8 cellular contexts compared by ENCODE assay signal in the genomic region with DNA sequence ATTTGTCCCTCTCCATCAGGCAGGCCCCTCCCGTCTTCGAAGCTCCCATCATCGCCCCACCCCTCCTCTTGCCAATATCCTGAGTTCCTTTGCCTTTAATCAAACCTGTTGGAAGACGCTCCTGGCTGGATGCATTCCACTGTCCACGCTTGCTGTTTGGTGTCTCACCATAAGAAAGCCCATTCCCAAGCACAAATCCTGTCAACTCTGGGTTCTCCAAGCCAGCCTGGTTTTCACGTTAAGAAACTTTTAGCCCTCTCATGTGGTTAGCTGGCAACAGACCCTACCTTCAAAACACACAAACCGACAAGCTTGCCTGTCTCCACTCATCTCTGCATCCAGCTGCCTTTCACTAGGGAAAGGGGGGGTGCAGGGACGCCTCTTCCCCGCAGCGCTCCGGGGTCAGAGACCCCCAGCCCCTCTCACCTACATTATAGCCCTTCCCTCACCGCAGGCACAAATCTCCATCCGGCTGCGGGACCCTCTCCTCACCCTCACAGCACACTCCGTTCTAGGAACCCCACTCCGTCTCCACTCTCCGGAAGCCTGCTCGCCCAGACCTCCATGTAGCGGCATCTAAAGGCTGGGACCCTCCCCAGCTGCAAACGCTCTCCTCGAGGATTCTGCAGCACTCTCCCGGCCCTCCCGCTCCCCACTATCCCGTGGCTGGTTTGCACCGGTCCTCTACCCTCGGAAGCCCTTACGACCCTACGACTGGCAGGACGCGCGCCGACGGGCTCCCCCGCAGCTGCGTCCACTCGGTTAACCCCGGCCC. TPM values are rescaled to one million over a fixed set of nuclear protein-coding genes. Genes with fewer than 3 reads are reported as not detected.
DNase-seq lines count a peak whose midpoint lies in the region; ATAC-seq and TF ChIP-seq lines count a peak whose summit lies in the region.

No MANE protein-coding gene starts in this region.

- no peaks in the 10 kb centered on the region for H3K27me3 ChIP-seq in liver (ENCODE audit: control insufficient read depth in 4 of 4, insufficient read depth in 4 of 4, low read length in 3 of 4)
- H3K27me3 ChIP-seq in transverse colon: no peaks in the 10 kb centered on the region

- peak overlapping the region; percentile 46 to 50 for H3K9ac ChIP-seq in liver (ENCODE audit: low read depth in 1 of 2, low read length in 2 of 2)

- H3K36me3 Mint-ChIP-seq in IgD-negative memory B cell (no peaks in the 10 kb centered on the region), MCF 10A (ENCODE audit: insufficient read depth, unreplicated experiment) (no peaks in the 10 kb centered on the region)

- in situ Hi-C loops in transverse colon (cut with MboI; ENCODE audit: low pct_ligation_motif_present in 1 of 4, low pct_unique_long_range_greater_than_20kb in 1 of 4, low sequenced_read_pairs in 3 of 4): no loop called here

- CTCF ChIA-PET in MCF 10A (lab: Yijun Ruan, JAX): interaction anchor here (0.6 to 5.9 kb wide), 8 partner anchors 13 to 611 kb away, joined by 3 to 39 read pairs (median 6); a partner anchor contains a TSS

- no peak for ATAC-seq in HG02588 (IDR thresholded peaks at IDR 0.05; ENCODE audit: unreplicated experiment)

- H3K4me1 ChIP-seq in liver (ENCODE audit: control insufficient read depth in 4 of 4, insufficient read depth in 4 of 4, low read length in 3 of 4): peaks cover 2 to 30% (median 20%) of the 10 kb centered on the region in 4 donors
- peaks cover 25 to 45% (median 35%) of the 10 kb centered on the region in 4 donors for H3K4me1 ChIP-seq in transverse colon

- POLR2A ChIA-PET in MCF 10A (lab: Yijun Ruan, JAX): interaction anchor here (0.7 to 2.2 kb wide), 8 partner anchors 9 to 182 kb away, joined by 3 to 8 read pairs (median 5); no protein-coding TSS in a partner anchor

- no peak for TF ChIP-seq POLR2A in transverse colon (IDR thresholded peaks at IDR 0.05)

- H3K4me1 Mint-ChIP-seq in IgD-negative memory B cell (peaks cover 32 to 59% (median 51%) of the 10 kb centered on the region in 3 donors), MCF 10A (ENCODE audit: insufficient read depth, unreplicated experiment) (peaks cover 37% of the 10 kb centered on the region)

- TF ChIP-seq CTCF in MCF 10A (IDR thresholded peaks at IDR 0.05; ENCODE audit: unreplicated experiment) (no peak), liver (IDR thresholded peaks at IDR 0.05; ENCODE audit: low read depth, low read length, missing input control) (no peak), transverse colon (IDR thresholded peaks at IDR 0.05) (no peak)

- BruUV-seq in MCF 10A (replicated peaks; lab: Mats Ljungman, UMichigan): no TSS peak

- WGBS in liver: 4% methylated on average over 37 of the region's 37 CpGs
- 11% methylated on average over 25 of the region's 37 CpGs; no CpG with 5 or more reads in 1 of the 2 donors for WGBS in transverse colon (ENCODE audit: low coverage in 1 of 2), 2 donors

- peak overlapping the region; percentile 55 to 87 (median 81) for H3K4me3 ChIP-seq in liver (ENCODE audit: low read depth in 1 of 3, low read length in 3 of 3)
- peak overlapping the region; percentile 73 to 95 (median 90) for H3K4me3 ChIP-seq in transverse colon

- H3K27me3 Mint-ChIP-seq in IgD-negative memory B cell: peaks cover 2% of the 10 kb centered on the region
- H3K27me3 Mint-ChIP-seq in MCF 10A (ENCODE audit: insufficient read depth, unreplicated experiment): no peaks in the 10 kb centered on the region

- peak; percentile 56 for DNase-seq in ELR (ENCODE audit: low read depth)
- DNase-seq in MCF 10A (ENCODE audit: unreplicated experiment): no peak
- DNase-seq in transverse colon: no peak
- no peak for DNase-seq in amniotic stem cell (lab: John Stamatoyannopoulos, UW)
- no peak for DNase-seq in NCI-H1930 (lab: John Stamatoyannopoulos, UW)

- H3K27ac Mint-ChIP-seq in IgD-negative memory B cell: peak overlapping the region; percentile 18 to 90 (median 69)
- H3K27ac Mint-ChIP-seq in MCF 10A (ENCODE audit: low read depth, unreplicated experiment): peak overlapping the region; percentile 94

- H3K4me3 Mint-ChIP-seq in IgD-negative memory B cell (peak overlapping the region; percentile 83 to 89 (median 87)), MCF 10A (ENCODE audit: unreplicated experiment) (peak overlapping the region; percentile 94)

- H3K9me3 Mint-ChIP-seq in IgD-negative memory B cell (no peaks in the 10 kb centered on the region), MCF 10A (ENCODE audit: unreplicated experiment) (no peaks in the 10 kb centered on the region)

- H3K27ac ChIP-seq in liver (ENCODE audit: low read depth in 1 of 2, low read length in 2 of 2) (peak overlapping the region; percentile 82 to 91), transverse colon (peak overlapping the region; percentile 96 to 99 (median 97))

- intact Hi-C loops in MCF 10A (cut with micrococcal nuclease) (loop anchor here (2.0 kb wide), 1 partner anchor 74 kb away; no protein-coding TSS in a partner anchor), transverse colon (cut with DNase I; ENCODE audit: low total_unique reads) (loop anchor here (5.0 to 10.0 kb wide), 2 partner anchors 81 to 278 kb away; a partner anchor contains a TSS)

- H3K36me3 ChIP-seq in liver (ENCODE audit: control insufficient read depth in 4 of 4, insufficient read depth in 3 of 4, low read depth in 1 of 4, low read length in 3 of 4) (peaks cover 0 to 4% (median 0%) of the 10 kb centered on the region in 4 donors), transverse colon (no peaks in the 10 kb centered on the region)

- no peak for TF ChIP-seq EP300 in transverse colon (IDR thresholded peaks at IDR 0.05; ENCODE audit: low read depth)

- TF ChIP-seq RAD21 in liver (IDR thresholded peaks at IDR 0.05): no peak

- H3K9me3 ChIP-seq in liver (ENCODE audit: control insufficient read depth in 4 of 4, low read length in 3 of 4) (no peaks in the 10 kb centered on the region), transverse colon (no peaks in the 10 kb centered on the region)

TF ChIP-seq in liver, 16 proteins besides CTCF, POLR2A, EP300 and RAD21 (continues in another document):
- no peak for TF ChIP-seq GABPA (IDR thresholded peaks at IDR 0.05 in 1 of 2, conservative IDR thresholded peaks at IDR 0.05 in 1 of 2)
- TF ChIP-seq YY1 (IDR thresholded peaks at IDR 0.05): no peak
- TF ChIP-seq NR2F2 (IDR thresholded peaks at IDR 0.05): no peak
- TF ChIP-seq, protein P1, sequence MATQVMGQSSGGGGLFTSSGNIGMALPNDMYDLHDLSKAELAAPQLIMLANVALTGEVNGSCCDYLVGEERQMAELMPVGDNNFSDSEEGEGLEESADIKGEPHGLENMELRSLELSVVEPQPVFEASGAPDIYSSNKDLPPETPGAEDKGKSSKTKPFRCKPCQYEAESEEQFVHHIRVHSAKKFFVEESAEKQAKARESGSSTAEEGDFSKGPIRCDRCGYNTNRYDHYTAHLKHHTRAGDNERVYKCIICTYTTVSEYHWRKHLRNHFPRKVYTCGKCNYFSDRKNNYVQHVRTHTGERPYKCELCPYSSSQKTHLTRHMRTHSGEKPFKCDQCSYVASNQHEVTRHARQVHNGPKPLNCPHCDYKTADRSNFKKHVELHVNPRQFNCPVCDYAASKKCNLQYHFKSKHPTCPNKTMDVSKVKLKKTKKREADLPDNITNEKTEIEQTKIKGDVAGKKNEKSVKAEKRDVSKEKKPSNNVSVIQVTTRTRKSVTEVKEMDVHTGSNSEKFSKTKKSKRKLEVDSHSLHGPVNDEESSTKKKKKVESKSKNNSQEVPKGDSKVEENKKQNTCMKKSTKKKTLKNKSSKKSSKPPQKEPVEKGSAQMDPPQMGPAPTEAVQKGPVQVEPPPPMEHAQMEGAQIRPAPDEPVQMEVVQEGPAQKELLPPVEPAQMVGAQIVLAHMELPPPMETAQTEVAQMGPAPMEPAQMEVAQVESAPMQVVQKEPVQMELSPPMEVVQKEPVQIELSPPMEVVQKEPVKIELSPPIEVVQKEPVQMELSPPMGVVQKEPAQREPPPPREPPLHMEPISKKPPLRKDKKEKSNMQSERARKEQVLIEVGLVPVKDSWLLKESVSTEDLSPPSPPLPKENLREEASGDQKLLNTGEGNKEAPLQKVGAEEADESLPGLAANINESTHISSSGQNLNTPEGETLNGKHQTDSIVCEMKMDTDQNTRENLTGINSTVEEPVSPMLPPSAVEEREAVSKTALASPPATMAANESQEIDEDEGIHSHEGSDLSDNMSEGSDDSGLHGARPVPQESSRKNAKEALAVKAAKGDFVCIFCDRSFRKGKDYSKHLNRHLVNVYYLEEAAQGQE (IDR thresholded peaks at IDR 0.05): no peak
- TF ChIP-seq, protein P2, sequence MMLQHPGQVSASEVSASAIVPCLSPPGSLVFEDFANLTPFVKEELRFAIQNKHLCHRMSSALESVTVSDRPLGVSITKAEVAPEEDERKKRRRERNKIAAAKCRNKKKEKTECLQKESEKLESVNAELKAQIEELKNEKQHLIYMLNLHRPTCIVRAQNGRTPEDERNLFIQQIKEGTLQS (IDR thresholded peaks at IDR 0.05): no peak
- TF ChIP-seq RXRA (IDR thresholded peaks at IDR 0.05): no peak
- TF ChIP-seq SP1 (IDR thresholded peaks at IDR 0.05): no peak
- TF ChIP-seq HNF4A (conservative IDR thresholded peaks at IDR 0.05): no peak
- no peak for TF ChIP-seq TAF1 (conservative IDR thresholded peaks at IDR 0.05)
- no peak for TF ChIP-seq EGR1 (IDR thresholded peaks at IDR 0.05; ENCODE audit: low read depth in 2 of 2)

RNA-seq across cellular contexts. Expression of a gene that starts 1.0 kb away (rescaled TPM):
- polyA plus RNA-seq in IgD-negative memory B cell: 33.3 TPM
- total RNA-seq in MCF 10A (2022): 34.4 and 40.7 TPM in 2 replicates
- 10 to 100 TPM; 11.8 to 39.4 TPM for total RNA-seq in liver
- 10 to 100 TPM; 13.4 to 25.3 TPM for polyA plus RNA-seq in liver
- total RNA-seq in transverse colon: 100 to 1,000 TPM in 1 of 4 donors, 10 to 100 TPM in 3; 86.8 to 135 (median 96.3) TPM

RNA-seq across cellular contexts. Expression of a gene that starts 1.0 kb away (rescaled TPM):
- 5.5 TPM for polyA plus RNA-seq in IgD-negative memory B cell
- 2.1 and 5.4 TPM in 2 replicates for total RNA-seq in MCF 10A (2022)
- total RNA-seq in liver: 1 to 10 TPM in 1 of 2 donors, under 1 TPM in 1; 0.28 to 3.3 TPM
- polyA plus RNA-seq in liver: 1 to 10 TPM in 1 of 2 donors, under 1 TPM in 1; 0.89 to 2.3 TPM
- total RNA-seq in transverse colon: 100 to 1,000 TPM in 1 of 4 donors, 10 to 100 TPM in 2, 1 to 10 TPM in 1; 6.8 to 101 (median 30.3) TPM

RNA-seq across cellular contexts. Expression of a gene that starts 46.9 kb away (rescaled TPM):
- polyA plus RNA-seq in IgD-negative memory B cell (79.9 TPM), liver (10 to 100 TPM in 1 of 2 donors, 1 to 10 TPM in 1; 8.7 to 12.8 TPM)
- total RNA-seq in MCF 10A (2022) (11.9 and 14.3 TPM in 2 replicates), liver (10 to 100 TPM in 1 of 2 donors, 1 to 10 TPM in 1; 4.7 to 19.3 TPM), transverse colon (100 to 1,000 TPM in 1 of 4 donors, 10 to 100 TPM in 3; 10.9 to 112 (median 38.4) TPM)

RNA-seq across cellular contexts. Expression of a gene that starts 54.7 kb away (rescaled TPM):
- 40.5 TPM for polyA plus RNA-seq in IgD-negative memory B cell
- total RNA-seq in MCF 10A (2022): 24.8 and 26.0 TPM in 2 replicates
- 10 to 100 TPM; 22.8 to 24.9 TPM for total RNA-seq in liver
- polyA plus RNA-seq in liver: 10 to 100 TPM in 1 of 2 donors, 1 to 10 TPM in 1; 8.0 to 10.2 TPM
- total RNA-seq in transverse colon: 10 to 100 TPM; 31.0 to 47.6 (median 36.2) TPM

RNA-seq across cellular contexts. Expression of a gene that starts 54.7 kb away (rescaled TPM):
- polyA plus RNA-seq in IgD-negative memory B cell: not detected
- 0.05 TPM in 1 of 2 replicates, not detected in the other for total RNA-seq in MCF 10A (2022)
- under 1 TPM; 0.08 to 0.14 TPM for total RNA-seq in liver
- under 1 TPM; 0.06 to 0.18 TPM for polyA plus RNA-seq in liver
- 1 to 10 TPM in 1 of 4 donors, under 1 TPM in 3; 0.27 to 1.9 (median 0.36) TPM for total RNA-seq in transverse colon
